Comparison of ENCODE assay signal across 8 cellular contexts in genomic region chr1:181083842-181084605, GRCh38. TPM values are rescaled to one million over a fixed set of nuclear protein-coding genes. Genes with fewer than 3 reads are reported as not detected.
DNase-seq lines count a peak whose midpoint lies in the region; ATAC-seq and TF ChIP-seq lines count a peak whose summit lies in the region.

No MANE protein-coding gene starts in this region.

- no peak overlapping the region for H3K4me3 ChIP-seq in esophagus muscularis mucosa

- DNase-seq in stimulated activated CD4-positive, alpha-beta T cell treated with anti-CD3 and anti-CD28 coated beads, Interleukin-12 subunit alpha, Interleukin-12 subunit beta, amount 100 ng/mL, for 48 hours (ENCODE audit: low read depth in 2 of 3, low spot score in 1 of 3), result peak in 2 of 3 donors; percentile 32 to 40
- no peak for DNase-seq in stimulated activated CD4-positive, alpha-beta T cell treated with anti-CD3 and anti-CD28 coated beads, Interleukin-12 subunit alpha, Interleukin-12 subunit beta, amount 100 ng/mL, for 4 hours
- DNase-seq in NCI-H524 (lab: John Stamatoyannopoulos, UW) (peak; percentile 15 to 81), esophagus muscularis mucosa (ENCODE audit: extremely low spot score) (no peak), progenitor cell of endocrine pancreas (ENCODE audit: low spot score, unreplicated experiment) (no peak), kidney glomerular epithelial cell (lab: John Stamatoyannopoulos, UW) (no peak)
- peak; percentile 70 for DNase-seq in activated CD4-positive, alpha-beta T cell treated with anti-CD3 and anti-CD28 coated beads, Interleukin-2, amount 10 ng/mL, durations not matched to agents 7 days and 5 days

- CTCF ChIA-PET in activated CD4-positive, alpha-beta T cell treated with anti-CD3 and anti-CD28 coated beads, Interleukin-2, amount 10 ng/mL, durations not matched to agents 7 days and 5 days (lab: Charles Lee), result interaction anchor here (0.7 to 4.5 kb wide), 15 partner anchors 9 to 80 kb away, joined by 3 to 31 read pairs (median 3); no protein-coding TSS in a partner anchor

- intact Hi-C loops in esophagus muscularis mucosa (cut with DNase I), result loop anchor here (2.0 kb wide), 1 partner anchor 59 kb away; no protein-coding TSS in a partner anchor

- TF ChIP-seq POLR2A in esophagus muscularis mucosa (IDR thresholded peaks at IDR 0.05; ENCODE audit: low read depth), result no peak

- H3K4me3 Mint-ChIP-seq in activated CD4-positive, alpha-beta T cell treated with anti-CD3 and anti-CD28 coated beads, Interleukin-2, amount 10 ng/mL, durations not matched to agents 7 days and 5 days, result no peak overlapping the region
- no peak overlapping the region for H3K4me3 Mint-ChIP-seq in progenitor cell of endocrine pancreas (ENCODE audit: low read depth)

- POLR2A ChIA-PET in activated CD4-positive, alpha-beta T cell treated with anti-CD3 and anti-CD28 coated beads, Interleukin-2, amount 10 ng/mL, durations not matched to agents 7 days and 5 days (lab: Charles Lee), result no interaction called here

- no peak for TF ChIP-seq EP300 in esophagus muscularis mucosa (IDR thresholded peaks at IDR 0.05)

- 49% methylated on average over 6 of the region's 6 CpGs for WGBS in esophagus muscularis mucosa

- H3K27ac ChIP-seq in esophagus muscularis mucosa (replicated peaks in 1 of 4), result no peak overlapping the region

- no peaks in the 10 kb centered on the region for H3K36me3 ChIP-seq in esophagus muscularis mucosa

- peaks cover 34% of the 10 kb centered on the region for H3K4me1 Mint-ChIP-seq in activated CD4-positive, alpha-beta T cell treated with anti-CD3 and anti-CD28 coated beads, Interleukin-2, amount 10 ng/mL, durations not matched to agents 7 days and 5 days
- peaks cover 11% of the 10 kb centered on the region for H3K4me1 Mint-ChIP-seq in progenitor cell of endocrine pancreas (ENCODE audit: low read depth)

- no peaks in the 10 kb centered on the region for H3K9me3 Mint-ChIP-seq in activated CD4-positive, alpha-beta T cell treated with anti-CD3 and anti-CD28 coated beads, Interleukin-2, amount 10 ng/mL, durations not matched to agents 7 days and 5 days
- H3K9me3 Mint-ChIP-seq in progenitor cell of endocrine pancreas (ENCODE audit: low read depth), result no peaks in the 10 kb centered on the region

- ATAC-seq in HG02759 (IDR thresholded peaks at IDR 0.05; ENCODE audit: unreplicated experiment), result peak; percentile 26

- no peaks in the 10 kb centered on the region for H3K9me3 ChIP-seq in esophagus muscularis mucosa

- TF ChIP-seq CTCF in esophagus muscularis mucosa (IDR thresholded peaks at IDR 0.05), result peak; percentile 42 to 54 (median 52)
- peak; percentile 38 for TF ChIP-seq CTCF in progenitor cell of endocrine pancreas (IDR thresholded peaks at IDR 0.05; ENCODE audit: unreplicated experiment)

- peak overlapping the region; percentile 2 for H3K27ac Mint-ChIP-seq in activated CD4-positive, alpha-beta T cell treated with anti-CD3 and anti-CD28 coated beads, Interleukin-2, amount 10 ng/mL, durations not matched to agents 7 days and 5 days
- no peak overlapping the region for H3K27ac Mint-ChIP-seq in progenitor cell of endocrine pancreas

- H3K4me1 ChIP-seq in esophagus muscularis mucosa, result peaks cover 9 to 12% (median 10%) of the 10 kb centered on the region in 4 donors

- H3K36me3 Mint-ChIP-seq in activated CD4-positive, alpha-beta T cell treated with anti-CD3 and anti-CD28 coated beads, Interleukin-2, amount 10 ng/mL, durations not matched to agents 7 days and 5 days (ENCODE audit: low read depth), result no peaks in the 10 kb centered on the region
- no peaks in the 10 kb centered on the region for H3K36me3 Mint-ChIP-seq in progenitor cell of endocrine pancreas (ENCODE audit: insufficient read depth)

- H3K27me3 ChIP-seq in esophagus muscularis mucosa, result no peaks in the 10 kb centered on the region

- H3K27me3 Mint-ChIP-seq in activated CD4-positive, alpha-beta T cell treated with anti-CD3 and anti-CD28 coated beads, Interleukin-2, amount 10 ng/mL, durations not matched to agents 7 days and 5 days, result peaks cover 9% of the 10 kb centered on the region
- peaks cover 33% of the 10 kb centered on the region for H3K27me3 Mint-ChIP-seq in progenitor cell of endocrine pancreas

RNA-seq across cellular contexts. Expression of gene IER5, which starts 4.5 kb away (rescaled TPM):
- 10 to 100 TPM; 20.3 to 24.9 TPM for total RNA-seq in activated CD4-positive, alpha-beta T cell treated with anti-CD3 and anti-CD28 coated beads, Interleukin-2, amount 10 ng/mL, durations not matched to agents 7 days and 5 days
- total RNA-seq in esophagus muscularis mucosa (10 to 100 TPM; 14.5 to 22.0 (median 16.7) TPM), progenitor cell of endocrine pancreas (1.7 and 2.3 TPM in 2 replicates)

RNA-seq across cellular contexts. Expression of gene MR1, which starts 50.2 kb away (rescaled TPM):
- total RNA-seq in activated CD4-positive, alpha-beta T cell treated with anti-CD3 and anti-CD28 coated beads, Interleukin-2, amount 10 ng/mL, durations not matched to agents 7 days and 5 days, result 10 to 100 TPM; 37.4 to 38.7 TPM
- total RNA-seq in esophagus muscularis mucosa, result 10 to 100 TPM; 10.8 to 23.5 (median 15.4) TPM
- total RNA-seq in progenitor cell of endocrine pancreas, result 0.57 and 0.64 TPM in 2 replicates

Comparison
In these comparisons a context has a peak if more than half of its experiments do, and no peak if none do; other contexts are left out.
1. DNase-seq: peak in stimulated activated CD4-positive, alpha-beta T cell treated with anti-CD3 and anti-CD28 coated beads, Interleukin-12 subunit alpha, Interleukin-12 subunit beta, amount 100 ng/mL, for 48 hours (2 of 3), NCI-H524 (2 of 2) and activated CD4-positive, alpha-beta T cell treated with anti-CD3 and anti-CD28 coated beads, Interleukin-2, amount 10 ng/mL, durations not matched to agents 7 days and 5 days (single experiment); none in stimulated activated CD4-positive, alpha-beta T cell treated with anti-CD3 and anti-CD28 coated beads, Interleukin-12 subunit alpha, Interleukin-12 subunit beta, amount 100 ng/mL, for 4 hours (single experiment), esophagus muscularis mucosa (single experiment), progenitor cell of endocrine pancreas (single experiment) and kidney glomerular epithelial cell (single experiment).